Comparison of ENCODE assay signal across 23 cellular contexts in genomic region chr3:13861461-13861860, GRCh38. TPM values are rescaled to one million over a fixed set of nuclear protein-coding genes. Genes with fewer than 3 reads are reported as not detected.
"Had no signal": no experiment of that assay in that cellular context is flagged by ENCODE, and none has a peak within 500 bp of the region (broad histone marks: within the 10 kb centered on the region; RNA-seq: fewer than 3 reads in every experiment).

No MANE protein-coding gene starts in this region.

- H3K27me3 ChIP-seq: thyroid gland, upper lobe of left lung had no signal

- H3K36me3 Mint-ChIP-seq: immature natural killer cell; memory B cell; mesothelial cell of epicardium; natural killer cell treated with Interleukin-12 subunit alpha and Interleukin-12 subunit beta and Interleukin-15 and Interleukin-18, amount 100 ng/mL, for 72 hours had no signal

- FAIRE-seq: colon had no signal

- ATAC-seq: effector memory CD8-positive, alpha-beta T cell; left cardiac atrium; lower lobe of right lung; sciatic nerve had no signal

- H3K9me3 Mint-ChIP-seq: effector memory CD8-positive, alpha-beta T cell; immature natural killer cell; mesothelial cell of epicardium; natural killer cell treated with Interleukin-12 subunit alpha and Interleukin-12 subunit beta and Interleukin-15 and Interleukin-18, amount 100 ng/mL, for 72 hours had no signal

- DNase-seq: effector memory CD8-positive, alpha-beta T cell; esophagus squamous epithelium; foreskin fibroblast; immature natural killer cell; left cardiac atrium; left ventricle myocardium inferior; lower lobe of right lung; stimulated activated CD4-positive, alpha-beta T cell treated with anti-CD3 and anti-CD28 coated beads, Interleukin-2, amount 100 ng/mL, for 24 hours; stimulated activated CD4-positive, alpha-beta T cell treated with anti-CD3 and anti-CD28 coated beads, Interleukin-4, amount 100 ng/mL, for 4 hours; stimulated activated naive CD4-positive, alpha-beta T cell; thyroid gland; upper lobe of left lung had no signal

- H3K4me3 ChIP-seq: esophagus squamous epithelium, left ventricle myocardium inferior, lower lobe of right lung, suprapubic skin, thyroid gland, upper lobe of left lung had no signal

- H3K27ac ChIP-seq: esophagus squamous epithelium, left ventricle myocardium inferior, lower lobe of right lung, suprapubic skin, thyroid gland, upper lobe of left lung had no signal

- H3K4me1 ChIP-seq: left ventricle myocardium inferior, lower lobe of right lung, thyroid gland, upper lobe of left lung had no signal

- H3K36me3 ChIP-seq: esophagus squamous epithelium, left ventricle myocardium inferior, lower lobe of right lung, suprapubic skin, thyroid gland, upper lobe of left lung had no signal

- H3K4me3 Mint-ChIP-seq: dendritic cell treated with granulocyte-macrophage colony-stimulating factor and Interleukin-4, amounts not matched to agents 40 ng/mL and 50 ng/mL, for 4 days; effector memory CD8-positive, alpha-beta T cell; immature natural killer cell; memory B cell; mesothelial cell of epicardium; natural killer cell treated with Interleukin-12 subunit alpha and Interleukin-12 subunit beta and Interleukin-15 and Interleukin-18, amount 100 ng/mL, for 72 hours had no signal

- H3K4me1 Mint-ChIP-seq: memory B cell, mesothelial cell of epicardium had no signal

- H3K27ac Mint-ChIP-seq: dendritic cell treated with granulocyte-macrophage colony-stimulating factor and Interleukin-4, amounts not matched to agents 40 ng/mL and 50 ng/mL, for 4 days; effector memory CD8-positive, alpha-beta T cell; immature natural killer cell; memory B cell; mesothelial cell of epicardium; natural killer cell treated with Interleukin-12 subunit alpha and Interleukin-12 subunit beta and Interleukin-15 and Interleukin-18, amount 100 ng/mL, for 72 hours had no signal

- H3K9me3 ChIP-seq: esophagus squamous epithelium, left ventricle myocardium inferior, lower lobe of right lung, suprapubic skin, thyroid gland, upper lobe of left lung had no signal

RNA-seq across cellular contexts. Expression of gene WNT7A, which starts 18.4 kb away (rescaled TPM):
- total RNA-seq: left cardiac atrium; left ventricle myocardium inferior; myocyte; natural killer cell treated with Interleukin-12 subunit alpha and Interleukin-12 subunit beta and Interleukin-15 and Interleukin-18, amount 100 ng/mL, for 72 hours; osteoblast; pulmonary artery endothelial cell; sciatic nerve; skeletal muscle tissue; thyroid gland had no signal
